In the genomic region with DNA sequence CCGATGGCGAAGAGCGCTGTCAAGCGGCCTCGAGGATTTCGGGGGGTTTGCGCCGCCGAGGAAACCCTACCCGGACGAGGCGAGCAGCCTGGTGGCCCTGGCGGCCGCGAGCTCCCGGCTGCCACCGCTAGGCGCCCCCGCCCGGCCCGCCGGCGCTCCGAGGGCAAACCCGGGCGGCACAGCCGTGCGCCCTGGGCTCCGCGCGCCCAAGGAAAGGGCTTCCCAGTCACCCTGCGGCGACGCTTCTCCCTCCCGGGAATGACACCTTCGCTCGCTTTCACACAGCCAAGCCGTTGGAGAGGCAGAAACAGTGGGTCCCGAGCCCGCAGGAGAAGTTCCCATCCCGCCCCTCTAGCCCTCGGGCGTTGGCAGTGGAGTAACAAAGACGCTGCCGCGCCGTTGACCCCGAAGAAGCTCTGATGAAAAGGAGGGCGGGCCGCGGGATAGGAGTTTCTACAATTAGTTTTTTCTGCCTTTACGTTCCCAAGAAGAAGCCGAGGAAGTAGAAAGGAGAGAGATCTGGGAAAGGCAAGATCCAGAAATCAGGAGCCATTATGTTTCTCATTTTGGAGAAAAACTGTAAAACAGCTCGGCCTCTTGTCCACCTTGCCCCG, we compare ENCODE assay signal across 1 cellular context.
TF ChIP-seq lines count a peak whose summit lies in the region.

No MANE protein-coding gene starts in this region.

TF ChIP-seq in HEK293, 187 proteins besides CTCF, POLR2A, EP300 and RAD21 (continued from another document and continues in another):
- TF ChIP-seq SCRT2 (tag by site-specific recombination; IDR thresholded peaks at IDR 0.05) = no peak
- TF ChIP-seq ZNF571 (tag by site-specific recombination; IDR thresholded peaks at IDR 0.05) = no peak
- no peak for TF ChIP-seq ZBTB7A (tag by site-specific recombination; IDR thresholded peaks at IDR 0.05; ENCODE audit: low read depth)
- TF ChIP-seq ZFP41 (tag by site-specific recombination; IDR thresholded peaks at IDR 0.05; ENCODE audit: borderline replicate concordance) = no peak
- TF ChIP-seq ZNF623 (tag by site-specific recombination; IDR thresholded peaks at IDR 0.05) = no peak
- TF ChIP-seq ZNF596 (tag by site-specific recombination; IDR thresholded peaks at IDR 0.05) = no peak
- no peak for TF ChIP-seq HOXD13 (CRISPR knock-in tag; IDR thresholded peaks at IDR 0.05; ENCODE audit: borderline replicate concordance)
- TF ChIP-seq, protein P1, sequence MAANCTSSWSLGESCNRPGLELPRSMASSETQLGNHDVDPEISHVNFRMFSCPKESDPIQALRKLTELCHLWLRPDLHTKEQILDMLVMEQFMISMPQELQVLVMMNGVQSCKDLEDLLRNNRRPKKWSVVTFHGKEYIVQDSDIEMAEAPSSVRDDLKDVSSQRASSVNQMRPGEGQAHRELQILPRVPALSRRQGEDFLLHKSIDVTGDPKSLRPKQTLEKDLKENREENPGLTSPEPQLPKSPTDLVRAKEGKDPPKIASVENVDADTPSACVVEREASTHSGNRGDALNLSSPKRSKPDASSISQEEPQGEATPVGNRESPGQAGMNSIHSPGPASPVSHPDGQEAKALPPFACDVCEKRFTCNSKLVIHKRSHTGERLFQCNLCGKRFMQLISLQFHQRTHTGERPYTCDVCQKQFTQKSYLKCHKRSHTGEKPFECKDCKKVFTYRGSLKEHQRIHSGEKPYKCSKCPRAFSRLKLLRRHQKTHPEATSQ (tag by site-specific recombination; IDR thresholded peaks at IDR 0.05) = no peak
- TF ChIP-seq ZNF138 (tag by site-specific recombination; IDR thresholded peaks at IDR 0.05; ENCODE audit: borderline replicate concordance) = no peak
- TF ChIP-seq ZNF324 (tag by site-specific recombination; IDR thresholded peaks at IDR 0.05) = no peak
- TF ChIP-seq, protein P2, sequence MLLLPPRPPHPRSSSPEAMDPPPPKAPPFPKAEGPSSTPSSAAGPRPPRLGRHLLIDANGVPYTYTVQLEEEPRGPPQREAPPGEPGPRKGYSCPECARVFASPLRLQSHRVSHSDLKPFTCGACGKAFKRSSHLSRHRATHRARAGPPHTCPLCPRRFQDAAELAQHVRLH (tag by site-specific recombination; IDR thresholded peaks at IDR 0.05) = no peak
- TF ChIP-seq ZNF426 (tag by site-specific recombination; IDR thresholded peaks at IDR 0.05) = no peak
- no peak for TF ChIP-seq ZNF146 (tag by site-specific recombination; IDR thresholded peaks at IDR 0.05)
- no peak for TF ChIP-seq ZNF350 (tag by site-specific recombination; IDR thresholded peaks at IDR 0.05)
- TF ChIP-seq, protein P3, sequence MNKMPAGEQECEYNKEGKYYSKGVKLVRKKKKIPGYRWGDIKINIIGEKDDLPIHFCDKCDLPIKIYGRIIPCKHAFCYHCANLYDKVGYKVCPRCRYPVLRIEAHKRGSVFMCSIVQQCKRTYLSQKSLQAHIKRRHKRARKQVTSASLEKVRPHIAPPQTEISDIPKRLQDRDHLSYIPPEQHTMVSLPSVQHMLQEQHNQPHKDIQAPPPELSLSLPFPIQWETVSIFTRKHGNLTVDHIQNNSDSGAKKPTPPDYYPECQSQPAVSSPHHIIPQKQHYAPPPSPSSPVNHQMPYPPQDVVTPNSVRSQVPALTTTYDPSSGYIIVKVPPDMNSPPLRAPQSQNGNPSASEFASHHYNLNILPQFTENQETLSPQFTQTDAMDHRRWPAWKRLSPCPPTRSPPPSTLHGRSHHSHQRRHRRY (tag by site-specific recombination; IDR thresholded peaks at IDR 0.05) = no peak
- TF ChIP-seq KLF16 (tag by site-specific recombination; IDR thresholded peaks at IDR 0.05) = no peak
- no peak for TF ChIP-seq ZNF202 (tag by site-specific recombination; IDR thresholded peaks at IDR 0.05; ENCODE audit: borderline replicate concordance)
- TF ChIP-seq ZNF660 (tag by site-specific recombination; IDR thresholded peaks at IDR 0.05) = peak; percentile 79; the same call in 1 of the 2 replicates
- TF ChIP-seq ZNF10 (tag by site-specific recombination; IDR thresholded peaks at IDR 0.05) = no peak
- TF ChIP-seq, protein P4, sequence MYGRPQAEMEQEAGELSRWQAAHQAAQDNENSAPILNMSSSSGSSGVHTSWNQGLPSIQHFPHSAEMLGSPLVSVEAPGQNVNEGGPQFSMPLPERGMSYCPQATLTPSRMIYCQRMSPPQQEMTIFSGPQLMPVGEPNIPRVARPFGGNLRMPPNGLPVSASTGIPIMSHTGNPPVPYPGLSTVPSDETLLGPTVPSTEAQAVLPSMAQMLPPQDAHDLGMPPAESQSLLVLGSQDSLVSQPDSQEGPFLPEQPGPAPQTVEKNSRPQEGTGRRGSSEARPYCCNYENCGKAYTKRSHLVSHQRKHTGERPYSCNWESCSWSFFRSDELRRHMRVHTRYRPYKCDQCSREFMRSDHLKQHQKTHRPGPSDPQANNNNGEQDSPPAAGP (tag by site-specific recombination; IDR thresholded peaks at IDR 0.05) = no peak
- TF ChIP-seq ZNF335 (tag by site-specific recombination; conservative IDR thresholded peaks at IDR 0.05) = 0 out of 2 replicates have a peak, but pooled peaks have one; percentile 34
- TF ChIP-seq ZNF76 (tag by site-specific recombination; IDR thresholded peaks at IDR 0.05; ENCODE audit: borderline replicate concordance, low read depth) = 0 out of 2 replicates have a peak, but pooled peaks have one; percentile 45
- TF ChIP-seq ZFP37 (tag by site-specific recombination; IDR thresholded peaks at IDR 0.05) = no peak
- TF ChIP-seq IKZF3 (tag by site-specific recombination; IDR thresholded peaks at IDR 0.05) = 0 out of 2 replicates have a peak, but pooled peaks have one; percentile 45
- no peak for TF ChIP-seq EGR2 (tag by site-specific recombination; IDR thresholded peaks at IDR 0.05; ENCODE audit: low read depth)
- no peak for TF ChIP-seq ZNF785 (tag by site-specific recombination; IDR thresholded peaks at IDR 0.05)
- TF ChIP-seq BCL11B (tag by site-specific recombination; IDR thresholded peaks at IDR 0.05; ENCODE audit: low read depth) = no peak
- TF ChIP-seq SP7 (tag by site-specific recombination; IDR thresholded peaks at IDR 0.05) = peak; percentile 35; the same call in 1 of the 2 replicates
- TF ChIP-seq FEZF1 (tag by site-specific recombination; IDR thresholded peaks at IDR 0.05) = no peak
- TF ChIP-seq ZFP3 (tag by site-specific recombination; IDR thresholded peaks at IDR 0.05; ENCODE audit: low read depth) = 0 out of 2 replicates have a peak, but pooled peaks have one; percentile 33
- TF ChIP-seq ZNF529 (tag by site-specific recombination; IDR thresholded peaks at IDR 0.05; ENCODE audit: insufficient replicate concordance) = no peak
- TF ChIP-seq ZNF777 (tag by site-specific recombination; IDR thresholded peaks at IDR 0.05; ENCODE audit: borderline replicate concordance) = 0 out of 2 replicates have a peak, but pooled peaks have one; percentile 33
- TF ChIP-seq ZNF292 (tag by site-specific recombination; IDR thresholded peaks at IDR 0.05; ENCODE audit: borderline replicate concordance, low read depth) = no peak
- no peak for TF ChIP-seq ZNF37A (tag by site-specific recombination; IDR thresholded peaks at IDR 0.05)
- no peak for TF ChIP-seq GLIS1 (tag by site-specific recombination; IDR thresholded peaks at IDR 0.05)
- TF ChIP-seq ZNF544 (tag by site-specific recombination; IDR thresholded peaks at IDR 0.05) = no peak
- TF ChIP-seq YY2 (tag by site-specific recombination; IDR thresholded peaks at IDR 0.05) = no peak
- TF ChIP-seq ZBTB8A (tag by site-specific recombination; IDR thresholded peaks at IDR 0.05) = peak; percentile 96
- TF ChIP-seq SALL2 (tag by site-specific recombination; IDR thresholded peaks at IDR 0.05; ENCODE audit: borderline replicate concordance) = no peak
- no peak for TF ChIP-seq ZNF404 (tag by site-specific recombination; IDR thresholded peaks at IDR 0.05)
- TF ChIP-seq ZBTB48 (tag by site-specific recombination; IDR thresholded peaks at IDR 0.05) = no peak
- no peak for TF ChIP-seq ZEB2 (tag by site-specific recombination; IDR thresholded peaks at IDR 0.05)
- no peak for TF ChIP-seq ZNF707 (tag by site-specific recombination; IDR thresholded peaks at IDR 0.05)
- TF ChIP-seq ZNF560 (tag by site-specific recombination; IDR thresholded peaks at IDR 0.05; ENCODE audit: borderline replicate concordance) = no peak
- TF ChIP-seq HOXC10 (CRISPR knock-in tag; IDR thresholded peaks at IDR 0.05) = no peak
- TF ChIP-seq ZNF302 (tag by site-specific recombination; IDR thresholded peaks at IDR 0.05; ENCODE audit: low read depth) = no peak
- TF ChIP-seq ZNF473 (tag by site-specific recombination; IDR thresholded peaks at IDR 0.05) = no peak
- peak; percentile 41; the same call in 1 of the 2 replicates for TF ChIP-seq ZNF561 (tag by site-specific recombination; IDR thresholded peaks at IDR 0.05; ENCODE audit: borderline replicate concordance)
- TF ChIP-seq, protein P5, sequence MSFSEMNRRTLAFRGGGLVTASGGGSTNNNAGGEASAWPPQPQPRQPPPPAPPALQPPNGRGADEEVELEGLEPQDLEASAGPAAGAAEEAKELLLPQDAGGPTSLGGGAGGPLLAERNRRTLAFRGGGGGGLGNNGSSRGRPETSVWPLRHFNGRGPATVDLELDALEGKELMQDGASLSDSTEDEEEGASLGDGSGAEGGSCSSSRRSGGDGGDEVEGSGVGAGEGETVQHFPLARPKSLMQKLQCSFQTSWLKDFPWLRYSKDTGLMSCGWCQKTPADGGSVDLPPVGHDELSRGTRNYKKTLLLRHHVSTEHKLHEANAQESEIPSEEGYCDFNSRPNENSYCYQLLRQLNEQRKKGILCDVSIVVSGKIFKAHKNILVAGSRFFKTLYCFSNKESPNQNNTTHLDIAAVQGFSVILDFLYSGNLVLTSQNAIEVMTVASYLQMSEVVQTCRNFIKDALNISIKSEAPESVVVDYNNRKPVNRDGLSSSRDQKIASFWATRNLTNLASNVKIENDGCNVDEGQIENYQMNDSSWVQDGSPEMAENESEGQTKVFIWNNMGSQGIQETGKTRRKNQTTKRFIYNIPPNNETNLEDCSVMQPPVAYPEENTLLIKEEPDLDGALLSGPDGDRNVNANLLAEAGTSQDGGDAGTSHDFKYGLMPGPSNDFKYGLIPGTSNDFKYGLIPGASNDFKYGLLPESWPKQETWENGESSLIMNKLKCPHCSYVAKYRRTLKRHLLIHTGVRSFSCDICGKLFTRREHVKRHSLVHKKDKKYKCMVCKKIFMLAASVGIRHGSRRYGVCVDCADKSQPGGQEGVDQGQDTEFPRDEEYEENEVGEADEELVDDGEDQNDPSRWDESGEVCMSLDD (tag by site-specific recombination; IDR thresholded peaks at IDR 0.05) = no peak
- TF ChIP-seq, protein P6, sequence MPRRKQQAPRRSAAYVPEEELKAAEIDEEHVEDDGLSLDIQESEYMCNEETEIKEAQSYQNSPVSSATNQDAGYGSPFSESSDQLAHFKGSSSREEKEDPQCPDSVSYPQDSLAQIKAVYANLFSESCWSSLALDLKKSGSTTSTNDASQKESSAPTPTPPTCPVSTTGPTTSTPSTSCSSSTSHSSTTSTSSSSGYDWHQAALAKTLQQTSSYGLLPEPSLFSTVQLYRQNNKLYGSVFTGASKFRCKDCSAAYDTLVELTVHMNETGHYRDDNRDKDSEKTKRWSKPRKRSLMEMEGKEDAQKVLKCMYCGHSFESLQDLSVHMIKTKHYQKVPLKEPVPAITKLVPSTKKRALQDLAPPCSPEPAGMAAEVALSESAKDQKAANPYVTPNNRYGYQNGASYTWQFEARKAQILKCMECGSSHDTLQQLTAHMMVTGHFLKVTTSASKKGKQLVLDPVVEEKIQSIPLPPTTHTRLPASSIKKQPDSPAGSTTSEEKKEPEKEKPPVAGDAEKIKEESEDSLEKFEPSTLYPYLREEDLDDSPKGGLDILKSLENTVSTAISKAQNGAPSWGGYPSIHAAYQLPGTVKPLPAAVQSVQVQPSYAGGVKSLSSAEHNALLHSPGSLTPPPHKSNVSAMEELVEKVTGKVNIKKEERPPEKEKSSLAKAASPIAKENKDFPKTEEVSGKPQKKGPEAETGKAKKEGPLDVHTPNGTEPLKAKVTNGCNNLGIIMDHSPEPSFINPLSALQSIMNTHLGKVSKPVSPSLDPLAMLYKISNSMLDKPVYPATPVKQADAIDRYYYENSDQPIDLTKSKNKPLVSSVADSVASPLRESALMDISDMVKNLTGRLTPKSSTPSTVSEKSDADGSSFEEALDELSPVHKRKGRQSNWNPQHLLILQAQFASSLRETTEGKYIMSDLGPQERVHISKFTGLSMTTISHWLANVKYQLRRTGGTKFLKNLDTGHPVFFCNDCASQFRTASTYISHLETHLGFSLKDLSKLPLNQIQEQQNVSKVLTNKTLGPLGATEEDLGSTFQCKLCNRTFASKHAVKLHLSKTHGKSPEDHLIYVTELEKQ (tag by site-specific recombination; IDR thresholded peaks at IDR 0.05; ENCODE audit: borderline replicate concordance) = no peak
- no peak for TF ChIP-seq TCF7L2 (IDR thresholded peaks at IDR 0.05; ENCODE audit: borderline replicate concordance, low read depth, low read length)
- TF ChIP-seq GLIS2 (tag by site-specific recombination; IDR thresholded peaks at IDR 0.05) = 0 out of 2 replicates have a peak, but pooled peaks have one; percentile 14
- TF ChIP-seq, protein P7, sequence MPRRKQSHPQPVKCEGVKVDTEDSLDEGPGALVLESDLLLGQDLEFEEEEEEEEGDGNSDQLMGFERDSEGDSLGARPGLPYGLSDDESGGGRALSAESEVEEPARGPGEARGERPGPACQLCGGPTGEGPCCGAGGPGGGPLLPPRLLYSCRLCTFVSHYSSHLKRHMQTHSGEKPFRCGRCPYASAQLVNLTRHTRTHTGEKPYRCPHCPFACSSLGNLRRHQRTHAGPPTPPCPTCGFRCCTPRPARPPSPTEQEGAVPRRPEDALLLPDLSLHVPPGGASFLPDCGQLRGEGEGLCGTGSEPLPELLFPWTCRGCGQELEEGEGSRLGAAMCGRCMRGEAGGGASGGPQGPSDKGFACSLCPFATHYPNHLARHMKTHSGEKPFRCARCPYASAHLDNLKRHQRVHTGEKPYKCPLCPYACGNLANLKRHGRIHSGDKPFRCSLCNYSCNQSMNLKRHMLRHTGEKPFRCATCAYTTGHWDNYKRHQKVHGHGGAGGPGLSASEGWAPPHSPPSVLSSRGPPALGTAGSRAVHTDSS (tag by site-specific recombination; IDR thresholded peaks at IDR 0.05) = no peak
- TF ChIP-seq, protein P8, sequence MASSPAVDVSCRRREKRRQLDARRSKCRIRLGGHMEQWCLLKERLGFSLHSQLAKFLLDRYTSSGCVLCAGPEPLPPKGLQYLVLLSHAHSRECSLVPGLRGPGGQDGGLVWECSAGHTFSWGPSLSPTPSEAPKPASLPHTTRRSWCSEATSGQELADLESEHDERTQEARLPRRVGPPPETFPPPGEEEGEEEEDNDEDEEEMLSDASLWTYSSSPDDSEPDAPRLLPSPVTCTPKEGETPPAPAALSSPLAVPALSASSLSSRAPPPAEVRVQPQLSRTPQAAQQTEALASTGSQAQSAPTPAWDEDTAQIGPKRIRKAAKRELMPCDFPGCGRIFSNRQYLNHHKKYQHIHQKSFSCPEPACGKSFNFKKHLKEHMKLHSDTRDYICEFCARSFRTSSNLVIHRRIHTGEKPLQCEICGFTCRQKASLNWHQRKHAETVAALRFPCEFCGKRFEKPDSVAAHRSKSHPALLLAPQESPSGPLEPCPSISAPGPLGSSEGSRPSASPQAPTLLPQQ (tag by site-specific recombination; IDR thresholded peaks at IDR 0.05) = peak; percentile 51; the same call in 1 of the 2 replicates
- TF ChIP-seq ZNF24 (tag by site-specific recombination; IDR thresholded peaks at IDR 0.05) = no peak
- TF ChIP-seq ZSCAN30 (tag by site-specific recombination; IDR thresholded peaks at IDR 0.05) = peak; percentile 41; the same call in 1 of the 2 replicates
